8 cellular contexts compared by ENCODE assay signal in genomic region chr6:116101298-116101718, GRCh38. TPM values are rescaled to one million over a fixed set of nuclear protein-coding genes. Genes with fewer than 3 reads are reported as not detected.
DNase-seq lines count a peak whose midpoint lies in the region; ATAC-seq and TF ChIP-seq lines count a peak whose summit lies in the region.

No MANE protein-coding gene starts in this region.

- intact Hi-C loops in mammary epithelial cell (cut with micrococcal nuclease): loop anchor here (1.0 to 10.0 kb wide), 3 partner anchors 41 to 473 kb away; partner anchors contain the start of genes FRK and RWDD1
- intact Hi-C loops in mucosa of descending colon (cut with DNase I, micrococcal nuclease): no loop called here

- H3K4me2 ChIP-seq in mammary epithelial cell (ENCODE audit: insufficient read depth, low read depth, low read length): peak overlapping the region; percentile 86

- H3K27me3 ChIP-seq in BJ (ENCODE audit: control insufficient read depth, insufficient read depth, low read length): no peaks in the 10 kb centered on the region
- H3K27me3 ChIP-seq in MG63: no peaks in the 10 kb centered on the region
- no peaks in the 10 kb centered on the region for H3K27me3 ChIP-seq in mammary epithelial cell (ENCODE audit: insufficient read depth, low read length)

- H3K36me3 ChIP-seq in BJ (ENCODE audit: control insufficient read depth, insufficient read depth, low read length) (no peaks in the 10 kb centered on the region), MG63 (no peaks in the 10 kb centered on the region), mammary epithelial cell (ENCODE audit: insufficient read depth, low read length) (no peaks in the 10 kb centered on the region), mucosa of descending colon (ENCODE audit: low read depth) (no peaks in the 10 kb centered on the region)

- H3K4me3 Mint-ChIP-seq in type B pancreatic cell: peak overlapping the region; percentile 98

- dilution Hi-C loops in mammary epithelial cell (cut with HindIII; ENCODE audit: low sequenced_read_pairs): no loop called here

- peak overlapping the region; percentile 78 for H3K27ac ChIP-seq in mammary epithelial cell (ENCODE audit: insufficient read depth, low read depth, low read length)

- no TSS peak for BruUV-seq in mammary epithelial cell (replicated peaks; lab: Mats Ljungman, UMichigan)

- TF ChIP-seq CTCF in BJ (IDR thresholded peaks at IDR 0.05; ENCODE audit: insufficient read depth, low read depth, low read length) (no peak), mammary epithelial cell (conservative IDR thresholded peaks at IDR 0.05 in 1 of 2, IDR thresholded peaks at IDR 0.05 in 1 of 2; ENCODE audit: extremely low read depth in 1 of 2, insufficient read depth in 1 of 2, low read depth in 1 of 2, low read length in 2 of 2) (no peak), mucosa of descending colon (IDR thresholded peaks at IDR 0.05) (no peak), type B pancreatic cell (conservative IDR thresholded peaks at IDR 0.05) (no peak)

- in situ Hi-C loops in mammary epithelial cell (cut with MboI; ENCODE audit: low sequenced_read_pairs in 2 of 2): loop anchor here in 1 of 2 donors (5.0 kb wide), 1 partner anchor 94 kb away; no protein-coding TSS in a partner anchor

- H4K20me1 ChIP-seq in mammary epithelial cell (ENCODE audit: insufficient read depth, low read length): no peaks in the 10 kb centered on the region

- no peaks in the 10 kb centered on the region for H3K27me3 Mint-ChIP-seq in type B pancreatic cell

- DNase-seq in BJ (ENCODE audit: low read depth) (no peak), MG63 (no peak), mammary epithelial cell (no peak), mucosa of descending colon (no peak), type B pancreatic cell (ENCODE audit: extremely low spot score, unreplicated experiment) (no peak), EL (no peak), glomerular visceral epithelial cell (ENCODE audit: extremely low spot score) (no peak)

- peak overlapping the region; percentile 38 for H3K9ac ChIP-seq in mammary epithelial cell (ENCODE audit: insufficient read depth, low read length)

- 5% methylated on average over 9 of the region's 12 CpGs for WGBS in mammary epithelial cell (ENCODE audit: low coverage, missing lambda C conversion rate)

- peak overlapping the region; percentile 97 for H2AFZ ChIP-seq in mammary epithelial cell (ENCODE audit: low read depth, low read length)

- H3K4me3 ChIP-seq in BJ (ENCODE audit: low read depth, low read length) (peak overlapping the region; percentile 83), MG63 (peak overlapping the region; percentile 66), mammary epithelial cell (replicated peaks in 1 of 3; ENCODE audit: insufficient read depth in 1 of 3, low read depth in 2 of 3, low read length in 3 of 3) (peak overlapping the region; percentile 71 to 92 (median 88)), mucosa of descending colon (peak overlapping the region; percentile 62)

- H3K27ac Mint-ChIP-seq in type B pancreatic cell: peak overlapping the region; percentile 84

- H3K36me3 Mint-ChIP-seq in type B pancreatic cell: peaks cover 3% of the 10 kb centered on the region

- H3K79me2 ChIP-seq in mammary epithelial cell (ENCODE audit: insufficient read depth, low read length): peaks cover 45% of the 10 kb centered on the region

- no peak for ATAC-seq in mucosa of descending colon
- ATAC-seq in GM21576 (IDR thresholded peaks at IDR 0.05; ENCODE audit: unreplicated experiment): no peak

- POLR2A ChIA-PET in BJ (lab: Charles Lee): interaction anchor here (0.6 kb wide), 1 partner anchor 651 kb away, joined by 3 read pairs; no protein-coding TSS in a partner anchor

- H3K9me3 Mint-ChIP-seq in type B pancreatic cell: no peaks in the 10 kb centered on the region

- peaks cover 45% of the 10 kb centered on the region for H3K4me1 Mint-ChIP-seq in type B pancreatic cell (ENCODE audit: unreplicated experiment)

- no peaks in the 10 kb centered on the region for H3K9me3 ChIP-seq in MG63
- no peaks in the 10 kb centered on the region for H3K9me3 ChIP-seq in mammary epithelial cell (replicated peaks; ENCODE audit: insufficient read depth, low read length)
- peaks cover 4% of the 10 kb centered on the region for H3K9me3 ChIP-seq in mucosa of descending colon

- H3K4me1 ChIP-seq in mammary epithelial cell (ENCODE audit: insufficient read depth, low read length) (peaks cover 21% of the 10 kb centered on the region), mucosa of descending colon (ENCODE audit: low read depth) (peaks cover 25% of the 10 kb centered on the region)

- CTCF ChIA-PET in BJ (lab: Yijun Ruan, JAX) (interaction anchor here (0.6 to 2.6 kb wide), 10 partner anchors 10 to 98 kb away, joined by 3 to 10 read pairs (median 4); no protein-coding TSS in a partner anchor), mammary epithelial cell (lab: Charles Lee; ENCODE audit: low non-redundant PET) (interaction anchor here (0.6 to 1.3 kb wide), 4 partner anchors 88 to 354 kb away, joined by 3 to 8 read pairs (median 3); no protein-coding TSS in a partner anchor)

RNA-seq across cellular contexts. Expression of gene NT5DC1, which starts 0.7 kb away (rescaled TPM):
- polyA plus RNA-seq in BJ (2011; rRNA removed) (12.3 and 22.1 TPM in 2 replicates), mammary epithelial cell (35.1 TPM)
- polyA minus RNA-seq in BJ (2011; rRNA and poly(A)+ RNA removed): 9.8 and 10.2 TPM in 2 replicates
- total RNA-seq in MG63 (2014; rRNA removed; shearing (Covaris generic); ENCODE audit: low replicate concordance): 5.2 and 12.8 TPM in 2 replicates
- total RNA-seq in mammary epithelial cell (10 to 100 TPM; 11.3 to 47.6 TPM), mucosa of descending colon (10 to 100 TPM; 32.6 to 49.6 (median 43.2) TPM), type B pancreatic cell (ENCODE audit: low replicate concordance) (36.1 and 36.7 TPM in 2 replicates)
- polyA minus RNA-seq in mammary epithelial cell: 46.5 TPM

RNA-seq across cellular contexts. Expression of gene COL10A1, which starts 24.6 kb away (rescaled TPM):
- 0.11 and 0.15 TPM in 2 replicates for polyA plus RNA-seq in BJ (2011; rRNA removed)
- not detected in 2 replicates for polyA minus RNA-seq in BJ (2011; rRNA and poly(A)+ RNA removed)
- total RNA-seq in MG63 (2014; rRNA removed; shearing (Covaris generic); ENCODE audit: low replicate concordance): not detected in 2 replicates
- total RNA-seq in mammary epithelial cell: not detected
- polyA plus RNA-seq in mammary epithelial cell: not detected
- polyA minus RNA-seq in mammary epithelial cell: not detected
- not detected for total RNA-seq in mucosa of descending colon
- total RNA-seq in type B pancreatic cell (ENCODE audit: low replicate concordance): 0.14 TPM in 2 replicates

RNA-seq across cellular contexts. Expression of gene FRK, which starts 40.6 kb away (rescaled TPM):
- polyA plus RNA-seq in BJ (2011; rRNA removed): 0.02 and 0.04 TPM in 2 replicates
- polyA minus RNA-seq in BJ (2011; rRNA and poly(A)+ RNA removed): 0.05 TPM in 2 replicates
- total RNA-seq in MG63 (2014; rRNA removed; shearing (Covaris generic); ENCODE audit: low replicate concordance): 0.07 and 0.16 TPM in 2 replicates
- 1 to 10 TPM; 3.2 to 6.2 TPM for total RNA-seq in mammary epithelial cell
- polyA plus RNA-seq in mammary epithelial cell: 1.4 TPM
- 7.8 TPM for polyA minus RNA-seq in mammary epithelial cell
- total RNA-seq in mucosa of descending colon: 10 to 100 TPM in 2 of 3 donors, 1 to 10 TPM in 1; 8.0 to 25.8 (median 23.2) TPM
- 6.2 and 13.2 TPM in 2 replicates for total RNA-seq in type B pancreatic cell (ENCODE audit: low replicate concordance)
